ENCODE assay signal across 23 cellular contexts in genomic region chr13:35554972-35555623, GRCh38.
DNase-seq lines count a peak whose midpoint lies in the region; ATAC-seq and TF ChIP-seq lines count a peak whose summit lies in the region.
"Had no signal": no experiment of that assay in that cellular context is flagged by ENCODE, and none has a peak within 500 bp of the region (broad histone marks: within the 10 kb centered on the region; RNA-seq: fewer than 3 reads in every experiment).

No MANE protein-coding gene starts in this region.

- no peaks in the 10 kb centered on the region for H3K9me3 Mint-ChIP-seq in MCF 10A (ENCODE audit: unreplicated experiment)
- H3K9me3 Mint-ChIP-seq: CD4-positive, alpha-beta memory T cell had no signal

- intact Hi-C loops in MCF 10A (cut with micrococcal nuclease) (no loop called here), left colon (cut with DNase I, micrococcal nuclease) (no loop called here)

- POLR2A ChIA-PET in MCF 10A (lab: Yijun Ruan, JAX): no interaction called here

- no TSS peak for BruUV-seq in MCF 10A (replicated peaks; lab: Mats Ljungman, UMichigan)

- CTCF ChIA-PET in MCF 10A (lab: Yijun Ruan, JAX): interaction anchor here (0.6 to 1.2 kb wide), 2 partner anchors 9 to 23 kb away, joined by 3 read pairs; no protein-coding TSS in a partner anchor

- H3K4me3 Mint-ChIP-seq in MCF 10A (ENCODE audit: unreplicated experiment): no peak overlapping the region
- H3K4me3 Mint-ChIP-seq: CD4-positive, alpha-beta memory T cell had no signal

- no peak overlapping the region for H3K27ac ChIP-seq in caudate nucleus (ENCODE audit: low read depth, low read length)
- H3K27ac ChIP-seq: BLaER1 treated with 17β-estradiol and CSF1 and Interleukin-3, amounts not matched to agents 10 nM and 100 nM; SJSA1 had no signal

- H3K4me1 Mint-ChIP-seq in MCF 10A (ENCODE audit: insufficient read depth, unreplicated experiment): no peaks in the 10 kb centered on the region
- H3K4me1 Mint-ChIP-seq: CD4-positive, alpha-beta memory T cell had no signal

- no peaks in the 10 kb centered on the region for H3K27me3 Mint-ChIP-seq in MCF 10A (ENCODE audit: insufficient read depth, unreplicated experiment)
- H3K27me3 Mint-ChIP-seq: CD4-positive, alpha-beta memory T cell had no signal

- no peak overlapping the region for H3K4me3 ChIP-seq in fibroblast of mammary gland (ENCODE audit: control insufficient read depth, low read depth, low read length)
- H3K4me3 ChIP-seq: BLaER1 treated with 17β-estradiol and CSF1 and Interleukin-3, amounts not matched to agents 10 nM and 100 nM; GM12878; K562; SJSA1 had no signal

- no peaks in the 10 kb centered on the region for H3K36me3 Mint-ChIP-seq in MCF 10A (ENCODE audit: insufficient read depth, unreplicated experiment)
- H3K36me3 Mint-ChIP-seq: CD4-positive, alpha-beta memory T cell had no signal

- TF ChIP-seq CTCF in fibroblast of mammary gland (conservative IDR thresholded peaks at IDR 0.05; ENCODE audit: control insufficient read depth, insufficient read depth, low read depth, low read length) (no peak), MCF 10A (IDR thresholded peaks at IDR 0.05; ENCODE audit: unreplicated experiment) (no peak)

- ATAC-seq in left colon: no peak
- ATAC-seq: GM12878, K562 had no signal

- DNase-seq in NCI-H2171 treated with DMSO at 0.1 percent for 48 hours (lab: John Stamatoyannopoulos, UW) (peak; percentile 34), NCI-H2171 (lab: John Stamatoyannopoulos, UW) (no peak), SK-N-DZ (ENCODE audit: low spot score) (peak; percentile 75), fibroblast of mammary gland (ENCODE audit: low read depth) (peak; percentile 8), caudate nucleus (lab: John Stamatoyannopoulos, UW) (no peak), MCF 10A (ENCODE audit: unreplicated experiment) (no peak), left colon (no peak)
- DNase-seq: CD4-positive, alpha-beta memory T cell; COR-L47; DMS79; EL; GDM1; HCEC 1CT; Kasumi-1; NCI-H1436 treated with DMSO at 0.1 percent for 48 hours; NCI-H187 treated with DMSO at 0.1 percent for 48 hours; NCI-H524; NCI-H774; Right ventricle myocardium superior had no signal

- H3K27ac Mint-ChIP-seq in MCF 10A (ENCODE audit: low read depth, unreplicated experiment): no peak overlapping the region
- H3K27ac Mint-ChIP-seq: CD4-positive, alpha-beta memory T cell had no signal

Comparison
In these comparisons a context has a peak if more than half of its experiments do, and no peak if none do; other contexts are left out.
1. DNase-seq: peak in NCI-H2171 treated with DMSO at 0.1 percent for 48 hours (single experiment), SK-N-DZ (single experiment) and fibroblast of mammary gland (single experiment); none in NCI-H2171 (single experiment), caudate nucleus (0 of 61), MCF 10A (single experiment) and left colon (0 of 2).